In genomic region chr9:84778537-84778936, GRCh38 we compare ENCODE assay signal across 15 cellular contexts.
"Had no signal": no experiment of that assay in that cellular context is flagged by ENCODE, and none has a peak within 500 bp of the region (broad histone marks: within the 10 kb centered on the region; RNA-seq: fewer than 3 reads in every experiment).

No MANE protein-coding gene starts in this region.

- H3K4me1 ChIP-seq: body of pancreas, colonic mucosa, uterus had no signal

- H3K27me3 ChIP-seq: body of pancreas, colonic mucosa, tibial artery, uterus had no signal

- H3K36me3 ChIP-seq: colonic mucosa, heart right ventricle, tibial artery, uterus had no signal

- DNase-seq: activated CD4-positive, alpha-beta memory T cell treated with anti-CD3 and anti-CD28 coated beads for 36 hours; activated CD4-positive, alpha-beta T cell treated with anti-CD3 and anti-CD28 coated beads for 48 hours; activated effector memory CD4-positive, alpha-beta T cell treated with anti-CD3 and anti-CD28 coated beads, Interleukin-2, amount 50 U/mL, for 16 hours; activated naive CD4-positive, alpha-beta T cell treated with anti-CD3 and anti-CD28 coated beads, Interleukin-2, amount 10 ng/mL, durations not matched to agents 7 days and 5 days; body of pancreas; colonic mucosa; heart right ventricle; left colon; stimulated activated CD4-positive, alpha-beta T cell treated with anti-CD3 and anti-CD28 coated beads, Interleukin-4, amount 100 ng/mL, for 24 hours; stimulated activated naive CD8-positive, alpha-beta T cell treated with anti-CD3 and anti-CD28 coated beads, Interleukin-15, Interleukin-2, amounts not matched to agents 100 U/mL and 50 U/mL, for 24 hours; SW 1271; T-helper 17 cell; tibial artery; uterus had no signal

- H3K4me3 ChIP-seq: body of pancreas, colonic mucosa, heart right ventricle, tibial artery, uterus had no signal

- H3K27ac ChIP-seq: body of pancreas, colonic mucosa, heart right ventricle, tibial artery, uterus had no signal

- ATAC-seq: body of pancreas; left colon; natural killer cell treated with Interleukin-12 subunit alpha and Interleukin-12 subunit beta and Interleukin-15 and Interleukin-18, amount 100 ng/mL, for 72 hours; stimulated activated naive CD8-positive, alpha-beta T cell treated with anti-CD3 and anti-CD28 coated beads, Interleukin-15, Interleukin-2, amounts not matched to agents 100 U/mL and 50 U/mL, for 24 hours; T-helper 17 cell had no signal

- H3K9me3 ChIP-seq: body of pancreas, colonic mucosa, heart right ventricle, tibial artery, uterus had no signal
